In genomic region chr18:11947214-11948119, GRCh38 we compare ENCODE assay signal across 8 cellular contexts. TPM values are rescaled to one million over a fixed set of nuclear protein-coding genes. Genes with fewer than 3 reads are reported as not detected.
DNase-seq lines count a peak whose midpoint lies in the region; ATAC-seq and TF ChIP-seq lines count a peak whose summit lies in the region.

No MANE protein-coding gene starts in this region.

- H3K4me3 ChIP-seq in HFF-Myc (replicated peaks; ENCODE audit: low read depth, low read length) = peak overlapping the region; percentile 40
- H3K4me3 ChIP-seq in ectodermal cell (ENCODE audit: insufficient read depth, low read depth, low read length) = peak overlapping the region; percentile 48
- H3K4me3 ChIP-seq in lung = peak overlapping the region; percentile 56

- peaks cover 18% of the 10 kb centered on the region for H3K4me1 Mint-ChIP-seq in activated CD8-positive, alpha-beta T cell treated with anti-CD3 and anti-CD28 coated beads, Interleukin-2, amount 10 ng/mL, durations not matched to agents 7 days and 5 days (ENCODE audit: low read depth)

- no peaks in the 10 kb centered on the region for H3K36me3 Mint-ChIP-seq in activated CD8-positive, alpha-beta T cell treated with anti-CD3 and anti-CD28 coated beads, Interleukin-2, amount 10 ng/mL, durations not matched to agents 7 days and 5 days (ENCODE audit: low read depth)

- peak; percentile 94 for DNase-seq in GM04503 (ENCODE audit: low read depth)
- DNase-seq in HFF-Myc (ENCODE audit: extremely low read depth, low read depth) = peak; percentile 93
- DNase-seq in NCI-H2029 treated with DMSO at 0.1 percent for 48 hours (lab: John Stamatoyannopoulos, UW) = peak; percentile 63
- peak; percentile 70 for DNase-seq in activated CD8-positive, alpha-beta T cell treated with anti-CD3 and anti-CD28 coated beads, Interleukin-2, amount 10 ng/mL, durations not matched to agents 7 days and 5 days
- DNase-seq in lung (ENCODE audit: low spot score) = peak; percentile 94
- DNase-seq in stimulated activated CD4-positive, alpha-beta T cell treated with anti-CD3 and anti-CD28 coated beads, TNF-alpha, amount 100 ng/mL, for 24 hours (ENCODE audit: low read depth in 3 of 3) = peak; percentile 31 to 61 (median 42)

- H3K36me3 ChIP-seq in ectodermal cell (ENCODE audit: control insufficient read depth, insufficient read depth, low read length) (no peaks in the 10 kb centered on the region), lung (ENCODE audit: control insufficient read depth in 2 of 2, insufficient read depth in 2 of 2, low read length in 2 of 2) (no peaks in the 10 kb centered on the region)

- H3K9me3 Mint-ChIP-seq in activated CD8-positive, alpha-beta T cell treated with anti-CD3 and anti-CD28 coated beads, Interleukin-2, amount 10 ng/mL, durations not matched to agents 7 days and 5 days (ENCODE audit: insufficient read depth) = no peaks in the 10 kb centered on the region

- H3K27ac ChIP-seq in ectodermal cell (ENCODE audit: insufficient read depth, low read depth, low read length, poor library complexity, severe bottlenecking) (peak overlapping the region; percentile 82), lung (ENCODE audit: low read depth in 1 of 2, low read length in 1 of 2) (peak overlapping the region; percentile 92 to 100)

- H3K9me3 ChIP-seq in ectodermal cell (ENCODE audit: control insufficient read depth, low read length) = no peaks in the 10 kb centered on the region
- peaks cover 0 to 3% of the 10 kb centered on the region in 2 donors for H3K9me3 ChIP-seq in lung (ENCODE audit: control insufficient read depth in 2 of 2, insufficient read depth in 1 of 2, low read length in 1 of 2)

- H3K27me3 Mint-ChIP-seq in activated CD8-positive, alpha-beta T cell treated with anti-CD3 and anti-CD28 coated beads, Interleukin-2, amount 10 ng/mL, durations not matched to agents 7 days and 5 days (ENCODE audit: low read depth) = no peaks in the 10 kb centered on the region

- H3K27ac Mint-ChIP-seq in activated CD8-positive, alpha-beta T cell treated with anti-CD3 and anti-CD28 coated beads, Interleukin-2, amount 10 ng/mL, durations not matched to agents 7 days and 5 days = peak overlapping the region; percentile 28

- TF ChIP-seq CTCF in HFF-Myc (IDR thresholded peaks at IDR 0.05; ENCODE audit: low read depth, low read length, missing control alignments) (no peak), lung (IDR thresholded peaks at IDR 0.05; ENCODE audit: control extremely low read depth, extremely low read depth) (no peak)

- H3K27me3 ChIP-seq in ectodermal cell (ENCODE audit: control insufficient read depth, insufficient read depth, low read length, poor library complexity, severe bottlenecking) (no peaks in the 10 kb centered on the region), lung (ENCODE audit: control insufficient read depth, insufficient read depth) (no peaks in the 10 kb centered on the region)

- peak overlapping the region; percentile 59 for H3K4me3 Mint-ChIP-seq in activated CD8-positive, alpha-beta T cell treated with anti-CD3 and anti-CD28 coated beads, Interleukin-2, amount 10 ng/mL, durations not matched to agents 7 days and 5 days

- ATAC-seq in activated CD8-positive, alpha-beta T cell treated with anti-CD3 and anti-CD28 coated beads, Interleukin-2, amount 10 ng/mL, durations not matched to agents 7 days and 5 days = peak; percentile 84
- peak; percentile 89 for ATAC-seq in lung (ENCODE audit: insufficient read depth, low FRiP score)
- no peak for ATAC-seq in HG03025 (IDR thresholded peaks at IDR 0.05; ENCODE audit: low FRiP score, unreplicated experiment)

- POLR2A ChIA-PET in activated CD8-positive, alpha-beta T cell treated with anti-CD3 and anti-CD28 coated beads, Interleukin-2, amount 10 ng/mL, durations not matched to agents 7 days and 5 days (lab: Charles Lee) = interaction anchor here (1.8 kb wide), 1 partner anchor 34 kb away, joined by 10 read pairs; the partner anchor contains the start of gene IMPA2

- peaks cover 40% of the 10 kb centered on the region for H3K4me1 ChIP-seq in ectodermal cell (ENCODE audit: control insufficient read depth, insufficient read depth, low read length)
- H3K4me1 ChIP-seq in lung (ENCODE audit: control insufficient read depth in 2 of 2, insufficient read depth in 2 of 2, low read length in 2 of 2) = peaks cover 0 to 4% of the 10 kb centered on the region in 2 donors

- CTCF ChIA-PET in activated CD8-positive, alpha-beta T cell treated with anti-CD3 and anti-CD28 coated beads, Interleukin-2, amount 10 ng/mL, durations not matched to agents 7 days and 5 days (lab: Charles Lee) = interaction anchor here (1.8 to 7.6 kb wide), 3 partner anchors 10 to 91 kb away, joined by 8 to 55 read pairs (median 20); no protein-coding TSS in a partner anchor

- WGBS in ectodermal cell, 2 experiments = 5 to 6% methylated on average over 51 to 52 of the region's 52 CpGs
- WGBS in lung, 2 donors = 2 to 7% methylated on average over 51 to 52 of the region's 52 CpGs

RNA-seq across cellular contexts. Expression of gene IMPA2, which starts 33.8 kb away (rescaled TPM):
- 10 to 100 TPM; 21.1 to 22.3 TPM for total RNA-seq in activated CD8-positive, alpha-beta T cell treated with anti-CD3 and anti-CD28 coated beads, Interleukin-2, amount 10 ng/mL, durations not matched to agents 7 days and 5 days
- 137 TPM for polyA plus RNA-seq in ectodermal cell (2013, experiment 1 of 4)
- 116 TPM for polyA plus RNA-seq in ectodermal cell (2013, experiment 2 of 4)
- polyA plus RNA-seq in ectodermal cell (2013, experiment 3 of 4) = 101 TPM
- 98.2 TPM for polyA plus RNA-seq in ectodermal cell (2013, experiment 4 of 4)
- 10 to 100 TPM; 60.8 to 62.2 TPM for total RNA-seq in lung
- 10 to 100 TPM; 43.4 to 65.4 TPM for polyA plus RNA-seq in lung

RNA-seq across cellular contexts. Expression of gene MPPE1, which starts 39.4 kb away (rescaled TPM):
- 10 to 100 TPM; 40.0 to 41.6 TPM for total RNA-seq in activated CD8-positive, alpha-beta T cell treated with anti-CD3 and anti-CD28 coated beads, Interleukin-2, amount 10 ng/mL, durations not matched to agents 7 days and 5 days
- polyA plus RNA-seq in ectodermal cell (2013, experiment 1 of 4) = 18.8 TPM
- 20.5 TPM for polyA plus RNA-seq in ectodermal cell (2013, experiment 2 of 4)
- polyA plus RNA-seq in ectodermal cell (2013, experiment 3 of 4) = 16.3 TPM
- polyA plus RNA-seq in ectodermal cell (2013, experiment 4 of 4) = 17.9 TPM
- 10 to 100 TPM; 41.3 to 71.4 TPM for total RNA-seq in lung
- 10 to 100 TPM; 41.3 to 46.7 TPM for polyA plus RNA-seq in lung

Comparison
In these comparisons a context has a peak if more than half of its experiments do, and no peak if none do; other contexts are left out.
1. DNase-seq: peak in every context shown above with its lines; median percentile 94 in GM04503; 94 in lung; 93 in HFF-Myc; 70 in activated CD8-positive, alpha-beta T cell treated with anti-CD3 and anti-CD28 coated beads, Interleukin-2, amount 10 ng/mL, durations not matched to agents 7 days and 5 days; 63 in NCI-H2029 treated with DMSO at 0.1 percent for 48 hours; 42 in stimulated activated CD4-positive, alpha-beta T cell treated with anti-CD3 and anti-CD28 coated beads, TNF-alpha, amount 100 ng/mL, for 24 hours.